In genomic region chr6:163191704-163192537, GRCh38 we compare ENCODE assay signal across 21 cellular contexts.
DNase-seq lines count a peak whose midpoint lies in the region; ATAC-seq and TF ChIP-seq lines count a peak whose summit lies in the region.
"Had no signal": no experiment of that assay in that cellular context is flagged by ENCODE, and none has a peak within 500 bp of the region (broad histone marks: within the 10 kb centered on the region; RNA-seq: fewer than 3 reads in every experiment).

No MANE protein-coding gene starts in this region.

- TF ChIP-seq CTCF in right atrium auricular region (IDR thresholded peaks at IDR 0.05) = no peak
- TF ChIP-seq CTCF in dorsolateral prefrontal cortex (IDR thresholded peaks at IDR 0.05 in 54 of 56, conservative IDR thresholded peaks at IDR 0.05 in 2 of 56; ENCODE audit: low read depth in 1 of 56, partially characterized antibody in 56 of 56) = no peak
- no peak for TF ChIP-seq CTCF in neural crest cell (conservative IDR thresholded peaks at IDR 0.05)
- no peak for TF ChIP-seq CTCF in GM20000 (IDR thresholded peaks at IDR 0.05; ENCODE audit: extremely low read depth, missing control alignments)

- H3K4me3 Mint-ChIP-seq in neural crest cell = peak overlapping the region; percentile 17
- H3K4me3 Mint-ChIP-seq: activated naive CD8-positive, alpha-beta T cell treated with anti-CD3 and anti-CD28 coated beads, Interleukin-2, amount 10 ng/mL, durations not matched to agents 7 days and 5 days had no signal

- no peak for DNase-seq in left ventricle myocardium superior
- DNase-seq in right atrium auricular region (ENCODE audit: low spot score) = no peak
- no peak for DNase-seq in dorsolateral prefrontal cortex
- no peak for DNase-seq in neural crest cell (ENCODE audit: low read depth, low spot score)
- no peak for DNase-seq in islet precursor cell
- no peak for DNase-seq in H4 (ENCODE audit: low spot score)
- DNase-seq in GM20000 (ENCODE audit: low spot score) = no peak
- DNase-seq: ACHN; activated naive CD8-positive, alpha-beta T cell treated with anti-CD3 and anti-CD28 coated beads, Interleukin-2, amount 10 ng/mL, durations not matched to agents 7 days and 5 days; DMS79 treated with DMSO at 0.1 percent for 48 hours; gastrocnemius medialis; IMR-90; MM.1S; NCI-H1436 treated with DMSO at 0.1 percent for 48 hours; spleen; stimulated activated CD4-positive, alpha-beta T cell treated with anti-CD3 and anti-CD28 coated beads, Interleukin-4, amount 100 ng/mL, for 4 hours; uterus had no signal

- H3K27me3 ChIP-seq in right atrium auricular region (no peaks in the 10 kb centered on the region), dorsolateral prefrontal cortex (no peaks in the 10 kb centered on the region)
- H3K27me3 ChIP-seq: gastrocnemius medialis, spleen, uterus had no signal

- no peaks in the 10 kb centered on the region for H3K27me3 Mint-ChIP-seq in neural crest cell (ENCODE audit: low read depth)
- H3K27me3 Mint-ChIP-seq: activated naive CD8-positive, alpha-beta T cell treated with anti-CD3 and anti-CD28 coated beads, Interleukin-2, amount 10 ng/mL, durations not matched to agents 7 days and 5 days had no signal

- H3K36me3 ChIP-seq in right atrium auricular region = no peaks in the 10 kb centered on the region
- H3K36me3 ChIP-seq: gastrocnemius medialis, spleen, uterus had no signal

- H3K27ac ChIP-seq in right atrium auricular region (no peak overlapping the region), dorsolateral prefrontal cortex (peak overlapping the region; percentile 72 to 100 (median 97))
- H3K27ac ChIP-seq: epithelial cell of prostate, gastrocnemius medialis, parathyroid adenoma, spleen, uterus had no signal

- peaks cover 42% of the 10 kb centered on the region for H3K4me1 Mint-ChIP-seq in neural crest cell
- H3K4me1 Mint-ChIP-seq: activated naive CD8-positive, alpha-beta T cell treated with anti-CD3 and anti-CD28 coated beads, Interleukin-2, amount 10 ng/mL, durations not matched to agents 7 days and 5 days had no signal

- intact Hi-C loops in left ventricle myocardium superior (cut with micrococcal nuclease) (no loop called here), dorsolateral prefrontal cortex (cut with DNase I) (loop anchor here (1.0 to 2.0 kb wide), 2 partner anchors 51 to 155 kb away; no protein-coding TSS in a partner anchor)

- H3K9me3 Mint-ChIP-seq in neural crest cell = peaks cover 4% of the 10 kb centered on the region
- H3K9me3 Mint-ChIP-seq: activated naive CD8-positive, alpha-beta T cell treated with anti-CD3 and anti-CD28 coated beads, Interleukin-2, amount 10 ng/mL, durations not matched to agents 7 days and 5 days had no signal

- peak; percentile 41 for ATAC-seq in left ventricle myocardium superior
- no peak for ATAC-seq in GM18505 (IDR thresholded peaks at IDR 0.05; ENCODE audit: unreplicated experiment)
- ATAC-seq: HCT116 had no signal

- H3K4me3 ChIP-seq in right atrium auricular region (no peak overlapping the region), dorsolateral prefrontal cortex (peak overlapping the region in 2 of 59 donors; percentile 8 to 26)
- H3K4me3 ChIP-seq: gastrocnemius medialis, spleen, uterus had no signal

- H3K9me3 ChIP-seq in right atrium auricular region = no peaks in the 10 kb centered on the region
- H3K9me3 ChIP-seq: gastrocnemius medialis, spleen, uterus had no signal

- H3K36me3 Mint-ChIP-seq in neural crest cell (ENCODE audit: low read depth) = peaks cover 3% of the 10 kb centered on the region
- H3K36me3 Mint-ChIP-seq: activated naive CD8-positive, alpha-beta T cell treated with anti-CD3 and anti-CD28 coated beads, Interleukin-2, amount 10 ng/mL, durations not matched to agents 7 days and 5 days had no signal

- H3K27ac Mint-ChIP-seq in neural crest cell (ENCODE audit: unreplicated experiment) = peak overlapping the region; percentile 39
- H3K27ac Mint-ChIP-seq: activated naive CD8-positive, alpha-beta T cell treated with anti-CD3 and anti-CD28 coated beads, Interleukin-2, amount 10 ng/mL, durations not matched to agents 7 days and 5 days had no signal

- TF ChIP-seq POLR2A in GM18505 (IDR thresholded peaks at IDR 0.05; ENCODE audit: borderline replicate concordance, extremely low read depth, insufficient read depth, insufficient read length) = no peak

- peaks cover 0 to 12% of the 10 kb centered on the region in 2 donors for H3K4me1 ChIP-seq in right atrium auricular region
- H3K4me1 ChIP-seq: parathyroid adenoma, spleen, uterus had no signal

Comparison
In these comparisons a context has a peak if more than half of its experiments do, and no peak if none do; other contexts are left out.
1. H3K27ac ChIP-seq: peak in dorsolateral prefrontal cortex (59 of 59); none in right atrium auricular region (0 of 2).